ENCODE assay signal across 12 cellular contexts in genomic region chr3:133674290-133674912, GRCh38. TPM values are rescaled to one million over a fixed set of nuclear protein-coding genes. Genes with fewer than 3 reads are reported as not detected.
DNase-seq lines count a peak whose midpoint lies in the region; ATAC-seq and TF ChIP-seq lines count a peak whose summit lies in the region.
"Had no signal": no experiment of that assay in that cellular context is flagged by ENCODE, and none has a peak within 500 bp of the region (broad histone marks: within the 10 kb centered on the region; RNA-seq: fewer than 3 reads in every experiment).

No MANE protein-coding gene starts in this region.

- peaks cover 36% of the 10 kb centered on the region for H3K4me1 ChIP-seq in body of pancreas

- no peak overlapping the region for H3K27ac ChIP-seq in body of pancreas
- H3K27ac ChIP-seq: Peyer's patch had no signal

- no peak for TF ChIP-seq POLR2A in body of pancreas (IDR thresholded peaks at IDR 0.05)

- peaks cover 65% of the 10 kb centered on the region for H3K27me3 Mint-ChIP-seq in activated T-cell treated with anti-CD3 and anti-CD28 coated beads, Interleukin-2, amount 50 U/mL, for 72 hours (ENCODE audit: low read depth)

- no peak for TF ChIP-seq CTCF in body of pancreas (IDR thresholded peaks at IDR 0.05)

- H3K4me3 ChIP-seq in body of pancreas, result no peak overlapping the region
- H3K4me3 ChIP-seq: mucosa of descending colon, Peyer's patch had no signal

- no peaks in the 10 kb centered on the region for H3K9me3 ChIP-seq in body of pancreas
- H3K9me3 ChIP-seq: mucosa of descending colon, Peyer's patch had no signal

- intact Hi-C loops in body of pancreas (cut with DNase I), result no loop called here

- peak overlapping the region; percentile 36 to 47 for H3K4me3 Mint-ChIP-seq in activated T-cell treated with anti-CD3 and anti-CD28 coated beads, Interleukin-2, amount 50 U/mL, for 72 hours
- no peak overlapping the region for H3K4me3 Mint-ChIP-seq in stimulated activated effector memory CD8-positive, alpha-beta T cell treated with anti-CD3 and anti-CD28 coated beads, Interleukin-12 subunit alpha, Interleukin-12 subunit beta, amount 100 ng/mL, for 72 hours
- H3K4me3 Mint-ChIP-seq: effector memory CD8-positive, alpha-beta T cell had no signal

- peak in 1 of 2 donors; percentile 23 for ATAC-seq in activated T-cell treated with anti-CD3 and anti-CD28 coated beads, Interleukin-2, amount 50 U/mL, for 72 hours (replicated peaks in 1 of 2)
- ATAC-seq in stimulated activated effector memory CD8-positive, alpha-beta T cell treated with anti-CD3 and anti-CD28 coated beads, Interleukin-12 subunit alpha, Interleukin-12 subunit beta, amount 100 ng/mL, for 72 hours, result peak; percentile 26
- ATAC-seq in body of pancreas, result no peak
- ATAC-seq: effector memory CD8-positive, alpha-beta T cell; mucosa of descending colon had no signal

- no peaks in the 10 kb centered on the region for H3K27me3 ChIP-seq in body of pancreas

- H3K4me1 Mint-ChIP-seq in activated T-cell treated with anti-CD3 and anti-CD28 coated beads, Interleukin-2, amount 50 U/mL, for 72 hours (ENCODE audit: low read depth), result peaks cover 16% of the 10 kb centered on the region
- H3K4me1 Mint-ChIP-seq in stimulated activated effector memory CD8-positive, alpha-beta T cell treated with anti-CD3 and anti-CD28 coated beads, Interleukin-12 subunit alpha, Interleukin-12 subunit beta, amount 100 ng/mL, for 72 hours, result peaks cover 16% of the 10 kb centered on the region

- H3K9me3 Mint-ChIP-seq in activated T-cell treated with anti-CD3 and anti-CD28 coated beads, Interleukin-2, amount 50 U/mL, for 72 hours, result peaks cover 2% of the 10 kb centered on the region in 2 donors
- no peaks in the 10 kb centered on the region for H3K9me3 Mint-ChIP-seq in stimulated activated effector memory CD8-positive, alpha-beta T cell treated with anti-CD3 and anti-CD28 coated beads, Interleukin-12 subunit alpha, Interleukin-12 subunit beta, amount 100 ng/mL, for 72 hours
- H3K9me3 Mint-ChIP-seq: effector memory CD8-positive, alpha-beta T cell had no signal

- peaks cover 0 to 3% of the 10 kb centered on the region in 2 donors for H3K36me3 Mint-ChIP-seq in activated T-cell treated with anti-CD3 and anti-CD28 coated beads, Interleukin-2, amount 50 U/mL, for 72 hours (ENCODE audit: insufficient read depth in 2 of 2)
- no peaks in the 10 kb centered on the region for H3K36me3 Mint-ChIP-seq in stimulated activated effector memory CD8-positive, alpha-beta T cell treated with anti-CD3 and anti-CD28 coated beads, Interleukin-12 subunit alpha, Interleukin-12 subunit beta, amount 100 ng/mL, for 72 hours

- WGBS in body of pancreas, 2 donors, result 33 to 61% methylated on average over 40 to 42 of the region's 47 CpGs

- no peak for DNase-seq in activated T-cell treated with anti-CD3 and anti-CD28 coated beads, Interleukin-2, amount 50 U/mL, for 72 hours
- DNase-seq in activated T-cell treated with anti-CD3 and anti-CD28 coated beads, Interleukin-2, amount 50 U/mL, for 1 hour, result no peak
- peak; percentile 28 for DNase-seq in astrocyte of the hippocampus (ENCODE audit: low read depth, low spot score)
- DNase-seq in left kidney (ENCODE audit: low read depth, low spot score), result peak; percentile 54
- no peak for DNase-seq in stimulated activated effector memory CD8-positive, alpha-beta T cell treated with anti-CD3 and anti-CD28 coated beads, Interleukin-12 subunit alpha, Interleukin-12 subunit beta, amount 100 ng/mL, for 72 hours (ENCODE audit: low spot score in 2 of 2)
- no peak for DNase-seq in body of pancreas
- no peak for DNase-seq in HuH-7.5 (ENCODE audit: low spot score)
- DNase-seq in DMS79 (lab: John Stamatoyannopoulos, UW), result no peak
- DNase-seq: effector memory CD8-positive, alpha-beta T cell; mucosa of descending colon; NCI-H2171 treated with DMSO at 0.1 percent for 48 hours; Peyer's patch had no signal

- no peak overlapping the region for H3K27ac Mint-ChIP-seq in activated T-cell treated with anti-CD3 and anti-CD28 coated beads, Interleukin-2, amount 50 U/mL, for 72 hours
- H3K27ac Mint-ChIP-seq in stimulated activated effector memory CD8-positive, alpha-beta T cell treated with anti-CD3 and anti-CD28 coated beads, Interleukin-12 subunit alpha, Interleukin-12 subunit beta, amount 100 ng/mL, for 72 hours, result no peak overlapping the region
- H3K27ac Mint-ChIP-seq: effector memory CD8-positive, alpha-beta T cell had no signal

- no peaks in the 10 kb centered on the region for H3K36me3 ChIP-seq in body of pancreas (replicated peaks in 1 of 2; ENCODE audit: insufficient read depth in 1 of 2, low read depth in 2 of 2)
- H3K36me3 ChIP-seq: Peyer's patch had no signal

RNA-seq across cellular contexts. Expression of gene TOPBP1, which starts 12.7 kb away (rescaled TPM):
- total RNA-seq in activated T-cell treated with anti-CD3 and anti-CD28 coated beads, Interleukin-2, amount 50 U/mL, for 72 hours, result 100 to 1,000 TPM in 1 of 2 donors, 10 to 100 TPM in 1; 86.3 to 102 TPM
- total RNA-seq in body of pancreas, result 10 to 100 TPM; 22.6 to 34.3 TPM

Comparison
In these comparisons a context has a peak if more than half of its experiments do, and no peak if none do; other contexts are left out.
1. DNase-seq: peak in astrocyte of the hippocampus (single experiment) and left kidney (single experiment); none in activated T-cell treated with anti-CD3 and anti-CD28 coated beads, Interleukin-2, amount 50 U/mL, for 72 hours (0 of 2), activated T-cell treated with anti-CD3 and anti-CD28 coated beads, Interleukin-2, amount 50 U/mL, for 1 hour (single experiment), stimulated activated effector memory CD8-positive, alpha-beta T cell treated with anti-CD3 and anti-CD28 coated beads, Interleukin-12 subunit alpha, Interleukin-12 subunit beta, amount 100 ng/mL, for 72 hours (0 of 2), body of pancreas (0 of 4), HuH-7.5 (single experiment) and DMS79 (single experiment).